17 cellular contexts compared by ENCODE assay signal in the genomic region with DNA sequence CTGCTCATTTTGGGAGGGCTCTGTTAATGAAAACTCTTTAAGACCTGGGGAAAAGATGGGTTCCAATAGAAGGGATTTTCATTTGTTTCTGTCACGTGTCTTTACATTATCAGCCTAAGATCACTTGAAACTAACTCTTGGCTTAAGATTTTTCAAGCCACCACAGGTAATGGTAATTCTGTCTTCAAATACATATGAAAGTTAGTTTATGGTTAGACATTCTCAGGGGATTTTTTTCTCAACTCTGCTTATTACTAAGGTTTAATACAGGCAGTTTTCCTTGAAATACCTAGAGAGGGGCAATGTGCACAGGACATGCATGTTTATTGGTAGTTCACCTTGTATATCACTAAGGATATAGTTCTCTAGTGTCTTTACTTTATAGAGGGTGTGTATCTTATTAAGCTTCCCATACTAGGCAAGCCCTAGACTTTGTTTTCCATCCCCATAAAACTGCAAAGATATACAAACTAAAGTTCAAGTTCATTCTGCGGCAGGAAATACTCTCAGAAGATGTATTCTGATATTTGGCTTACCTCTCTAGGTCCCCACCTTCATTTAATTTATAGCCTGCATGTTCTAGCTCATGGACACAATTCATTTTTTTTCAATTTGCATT. TPM values are rescaled to one million over a fixed set of nuclear protein-coding genes. Genes with fewer than 3 reads are reported as not detected.
"Had no signal": no experiment of that assay in that cellular context is flagged by ENCODE, and none has a peak within 500 bp of the region (broad histone marks: within the 10 kb centered on the region; RNA-seq: fewer than 3 reads in every experiment).

No MANE protein-coding gene starts in this region.

- ATAC-seq: gastroesophageal sphincter; natural killer cell treated with Interleukin-12 subunit alpha and Interleukin-12 subunit beta and Interleukin-15 and Interleukin-18, amount 100 ng/mL, for 72 hours; T-helper 17 cell had no signal

- H3K27ac Mint-ChIP-seq: activated CD4-positive, alpha-beta T cell treated with anti-CD3 and anti-CD28 coated beads, Interleukin-2, amount 10 ng/mL, durations not matched to agents 7 days and 5 days; activated naive CD4-positive, alpha-beta T cell treated with anti-CD3 and anti-CD28 coated beads for 36 hours; natural killer cell treated with Interleukin-12 subunit alpha and Interleukin-12 subunit beta and Interleukin-15 and Interleukin-18, amount 100 ng/mL, for 72 hours; T-helper 17 cell had no signal

- H3K4me1 Mint-ChIP-seq: activated CD4-positive, alpha-beta T cell treated with anti-CD3 and anti-CD28 coated beads, Interleukin-2, amount 10 ng/mL, durations not matched to agents 7 days and 5 days had no signal

- H3K4me3 Mint-ChIP-seq: activated CD4-positive, alpha-beta T cell treated with anti-CD3 and anti-CD28 coated beads, Interleukin-2, amount 10 ng/mL, durations not matched to agents 7 days and 5 days; activated naive CD4-positive, alpha-beta T cell treated with anti-CD3 and anti-CD28 coated beads for 36 hours; natural killer cell treated with Interleukin-12 subunit alpha and Interleukin-12 subunit beta and Interleukin-15 and Interleukin-18, amount 100 ng/mL, for 72 hours had no signal

- H3K27me3 Mint-ChIP-seq: activated CD4-positive, alpha-beta T cell treated with anti-CD3 and anti-CD28 coated beads, Interleukin-2, amount 10 ng/mL, durations not matched to agents 7 days and 5 days had no signal

- DNase-seq: activated CD4-positive, alpha-beta T cell treated with anti-CD3 and anti-CD28 coated beads, Interleukin-2, amount 10 ng/mL, durations not matched to agents 7 days and 5 days; activated CD4-positive, CD25-positive, alpha-beta regulatory T cell; activated CD8-positive, alpha-beta memory T cell treated with anti-CD3 and anti-CD28 coated beads for 24 hours; activated naive CD4-positive, alpha-beta T cell treated with anti-CD3 and anti-CD28 coated beads for 36 hours; cortex of kidney; effector CD8-positive, alpha-beta T cell; hippocampal formation; kidney glomerular epithelial cell; occipital lobe; sigmoid colon; stimulated activated CD4-positive, alpha-beta T cell treated with anti-CD3 and anti-CD28 coated beads, Interleukin-12 subunit alpha, Interleukin-12 subunit beta, amount 100 ng/mL, for 4 hours; stimulated activated naive CD4-positive, alpha-beta T cell treated with Interleukin-2 at 50 U/mL for 16 hours; T-helper 17 cell; upper lobe of left lung had no signal

- H3K9me3 Mint-ChIP-seq: activated CD4-positive, alpha-beta T cell treated with anti-CD3 and anti-CD28 coated beads, Interleukin-2, amount 10 ng/mL, durations not matched to agents 7 days and 5 days; activated naive CD4-positive, alpha-beta T cell treated with anti-CD3 and anti-CD28 coated beads for 36 hours; natural killer cell treated with Interleukin-12 subunit alpha and Interleukin-12 subunit beta and Interleukin-15 and Interleukin-18, amount 100 ng/mL, for 72 hours had no signal

- H3K36me3 Mint-ChIP-seq: natural killer cell treated with Interleukin-12 subunit alpha and Interleukin-12 subunit beta and Interleukin-15 and Interleukin-18, amount 100 ng/mL, for 72 hours had no signal

RNA-seq across cellular contexts. Expression of gene MYOZ2, which starts 38.2 kb away (rescaled TPM):
- total RNA-seq: activated CD4-positive, alpha-beta T cell treated with anti-CD3 and anti-CD28 coated beads, Interleukin-2, amount 10 ng/mL, durations not matched to agents 7 days and 5 days; activated naive CD4-positive, alpha-beta T cell treated with anti-CD3 and anti-CD28 coated beads for 36 hours; lower leg skin; natural killer cell treated with Interleukin-12 subunit alpha and Interleukin-12 subunit beta and Interleukin-15 and Interleukin-18, amount 100 ng/mL, for 72 hours; T-helper 17 cell had no signal
